ENCODE assay signal across 18 cellular contexts in the genomic region with DNA sequence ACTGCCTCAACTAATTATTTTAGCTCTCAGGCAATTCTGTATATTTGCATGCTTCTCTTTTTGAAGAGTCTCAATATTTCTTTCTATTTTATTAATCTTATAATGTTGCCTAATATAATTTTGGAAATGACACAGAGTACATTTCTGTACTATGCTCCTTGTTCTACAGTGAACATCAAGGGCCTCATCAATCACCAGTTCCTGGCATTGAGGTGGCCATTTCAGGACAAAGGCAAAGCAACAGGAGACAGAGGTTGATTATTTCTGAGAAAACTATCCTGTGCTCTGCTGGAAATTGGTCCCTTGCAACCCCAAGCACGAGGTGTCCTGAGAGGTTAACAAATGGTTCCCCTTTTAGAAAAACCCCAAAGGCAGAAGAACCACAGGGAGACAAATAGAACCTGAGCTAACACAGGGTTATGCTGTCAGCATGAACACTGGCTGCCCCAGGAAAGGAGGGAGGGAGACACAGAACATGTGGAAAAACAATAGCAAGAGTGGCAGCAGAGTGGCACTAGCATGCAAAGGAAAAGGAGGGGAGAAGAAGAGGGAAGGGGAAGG.
"Had no signal": no experiment of that assay in that cellular context is flagged by ENCODE, and none has a peak within 500 bp of the region (broad histone marks: within the 10 kb centered on the region; RNA-seq: fewer than 3 reads in every experiment).

No MANE protein-coding gene starts in this region.

- H3K4me1 Mint-ChIP-seq: activated CD4-positive, alpha-beta T cell treated with anti-CD3 and anti-CD28 coated beads, Interleukin-2, amount 10 ng/mL, durations not matched to agents 24 days and 14 days; activated naive CD4-positive, alpha-beta T cell treated with anti-CD3 and anti-CD28 coated beads, Interleukin-2, amount 10 ng/mL, durations not matched to agents 7 days and 5 days; brain had no signal

- H3K36me3 Mint-ChIP-seq: activated naive CD4-positive, alpha-beta T cell treated with anti-CD3 and anti-CD28 coated beads, Interleukin-2, amount 10 ng/mL, durations not matched to agents 7 days and 5 days; brain; natural killer cell had no signal

- H3K4me3 Mint-ChIP-seq: activated CD4-positive, alpha-beta T cell treated with anti-CD3 and anti-CD28 coated beads, Interleukin-2, amount 10 ng/mL, durations not matched to agents 24 days and 14 days; activated CD8-positive, alpha-beta T cell treated with anti-CD3 and anti-CD28 coated beads, Interleukin-2, amount 10 ng/mL, durations not matched to agents 7 days and 5 days; activated naive CD4-positive, alpha-beta T cell treated with anti-CD3 and anti-CD28 coated beads, Interleukin-2, amount 10 ng/mL, durations not matched to agents 7 days and 5 days; activated naive CD8-positive, alpha-beta T cell treated with anti-CD3 and anti-CD28 coated beads, Interleukin-2, amount 50 U/mL, for 24 hours; brain; endodermal cell; natural killer cell had no signal

- DNase-seq: activated CD4-positive, alpha-beta T cell treated with anti-CD3 and anti-CD28 coated beads, Interleukin-2, amount 10 ng/mL, durations not matched to agents 24 days and 14 days; activated CD4-positive, CD25-positive, alpha-beta regulatory T cell; activated CD8-positive, alpha-beta T cell treated with anti-CD3 and anti-CD28 coated beads, Interleukin-2, amount 10 ng/mL, durations not matched to agents 7 days and 5 days; activated effector memory CD4-positive, alpha-beta T cell treated with Interleukin-2 at 50 U/mL for 16 hours; activated naive CD4-positive, alpha-beta T cell treated with anti-CD3 and anti-CD28 coated beads, Interleukin-2, amount 10 ng/mL, durations not matched to agents 7 days and 5 days; activated naive CD8-positive, alpha-beta T cell treated with anti-CD3 and anti-CD28 coated beads, Interleukin-2, amount 50 U/mL, for 24 hours; activated T-cell treated with anti-CD3 and anti-CD28 coated beads, Interleukin-2, amount 50 U/mL, for 48 hours; anterior cingulate cortex; caudate nucleus; dorsolateral prefrontal cortex; endodermal cell; foreskin fibroblast; mesendoderm; natural killer cell; stimulated activated CD4-positive, alpha-beta T cell treated with anti-CD3 and anti-CD28 coated beads, Interleukin-4, amount 100 ng/mL, for 24 hours; stimulated activated naive CD4-positive, alpha-beta T cell had no signal

- H3K27ac Mint-ChIP-seq: activated CD4-positive, alpha-beta T cell treated with anti-CD3 and anti-CD28 coated beads, Interleukin-2, amount 10 ng/mL, durations not matched to agents 24 days and 14 days; activated CD8-positive, alpha-beta T cell treated with anti-CD3 and anti-CD28 coated beads, Interleukin-2, amount 10 ng/mL, durations not matched to agents 7 days and 5 days; activated naive CD4-positive, alpha-beta T cell treated with anti-CD3 and anti-CD28 coated beads, Interleukin-2, amount 10 ng/mL, durations not matched to agents 7 days and 5 days; activated naive CD8-positive, alpha-beta T cell treated with anti-CD3 and anti-CD28 coated beads, Interleukin-2, amount 50 U/mL, for 24 hours; brain; endodermal cell; natural killer cell had no signal

- H3K9me3 Mint-ChIP-seq: activated CD4-positive, alpha-beta T cell treated with anti-CD3 and anti-CD28 coated beads, Interleukin-2, amount 10 ng/mL, durations not matched to agents 24 days and 14 days; activated naive CD4-positive, alpha-beta T cell treated with anti-CD3 and anti-CD28 coated beads, Interleukin-2, amount 10 ng/mL, durations not matched to agents 7 days and 5 days; activated naive CD8-positive, alpha-beta T cell treated with anti-CD3 and anti-CD28 coated beads, Interleukin-2, amount 50 U/mL, for 24 hours; natural killer cell had no signal

- H3K27me3 Mint-ChIP-seq: activated naive CD8-positive, alpha-beta T cell treated with anti-CD3 and anti-CD28 coated beads, Interleukin-2, amount 50 U/mL, for 24 hours had no signal

- ATAC-seq: activated CD8-positive, alpha-beta T cell treated with anti-CD3 and anti-CD28 coated beads, Interleukin-2, amount 10 ng/mL, durations not matched to agents 7 days and 5 days; activated naive CD8-positive, alpha-beta T cell treated with anti-CD3 and anti-CD28 coated beads, Interleukin-2, amount 50 U/mL, for 24 hours; sciatic nerve had no signal
